In genomic region chr20:44725852-44726251, GRCh38 we compare ENCODE assay signal across 19 cellular contexts. TPM values are rescaled to one million over a fixed set of nuclear protein-coding genes. Genes with fewer than 3 reads are reported as not detected.
DNase-seq lines count a peak whose midpoint lies in the region; ATAC-seq, FAIRE-seq and TF ChIP-seq lines count a peak whose summit lies in the region.
"Had no signal": no experiment of that assay in that cellular context is flagged by ENCODE, and none has a peak within 500 bp of the region (broad histone marks: within the 10 kb centered on the region; RNA-seq: fewer than 3 reads in every experiment).

No MANE protein-coding gene starts in this region.

- H3K4ac ChIP-seq in IMR-90 (ENCODE audit: low read depth, low read length) (no peak overlapping the region), H1 (replicated peaks; ENCODE audit: insufficient read length, low read depth, low read length) (no peak overlapping the region)

- H4K91ac ChIP-seq in IMR-90 (ENCODE audit: insufficient read depth, low read depth, low read length) (no peak overlapping the region), H1 (replicated peaks; ENCODE audit: insufficient read length, low read length) (no peak overlapping the region)

- CTCF ChIA-PET in IMR-90 (lab: Yijun Ruan, JAX), result no interaction called here
- CTCF ChIA-PET in Panc1 (lab: Charles Lee), result no interaction called here
- CTCF ChIA-PET in H1 (lab: Charles Lee; ENCODE audit: partially characterized antibody), result interaction anchor here (9.7 to 20.4 kb wide), 4 partner anchors 9 to 42 kb away, joined by 83 to 180 read pairs (median 90); partner anchors contain the start of gene CCN5

- no peaks in the 10 kb centered on the region for H3K79me1 ChIP-seq in IMR-90 (ENCODE audit: low read depth in 1 of 2, low read length in 2 of 2)
- H3K79me1 ChIP-seq in H1 (ENCODE audit: low read depth, low read length), result no peaks in the 10 kb centered on the region

- H3K27me3 ChIP-seq in IMR-90 (ENCODE audit: control insufficient read depth, insufficient read depth, low read length), result no peaks in the 10 kb centered on the region; the same call in 1 of the 2 replicates
- H3K27me3 ChIP-seq in Panc1 (ENCODE audit: control insufficient read depth, insufficient read depth, low read length), result no peaks in the 10 kb centered on the region
- no peaks in the 10 kb centered on the region for H3K27me3 ChIP-seq in H1 (replicated peaks in 1 of 4; ENCODE audit: control insufficient read depth in 3 of 4, extremely low read depth in 1 of 4, insufficient read depth in 3 of 4, low read length in 3 of 4)
- H3K27me3 ChIP-seq in tibial artery, result no peaks in the 10 kb centered on the region
- no peaks in the 10 kb centered on the region for H3K27me3 ChIP-seq in esophagus squamous epithelium

- peak overlapping the region; percentile 66; the same call in 1 of the 2 replicates for H2AK5ac ChIP-seq in IMR-90 (ENCODE audit: low read depth, low read length)
- no peak overlapping the region for H2AK5ac ChIP-seq in H1 (ENCODE audit: low read depth, low read length)

- H3K4me2 ChIP-seq in IMR-90 (ENCODE audit: low read depth, low read length), result no peak overlapping the region
- H3K4me2 ChIP-seq in H1 (ENCODE audit: insufficient read depth in 1 of 2, low read depth in 2 of 2, low read length in 2 of 2), result no peak overlapping the region

- H3K14ac ChIP-seq in IMR-90 (replicated peaks; ENCODE audit: low read depth, low read length) (no peak overlapping the region), H1 (ENCODE audit: insufficient read length) (no peak overlapping the region)

- DNase-seq in IMR-90 (no peak), Panc1 (ENCODE audit: low read depth, low spot score) (no peak), H1 (ENCODE audit: low read depth in 1 of 2, low spot score in 2 of 2) (no peak), tibial artery (no peak), DMS 273 treated with DMSO at 0.1 percent for 48 hours (lab: John Stamatoyannopoulos, UW) (no peak), esophagus squamous epithelium (lab: John Stamatoyannopoulos, UW) (no peak)
- DNase-seq: AML-193; Caco-2; CD4-positive, alpha-beta T cell; DMS153; DMS79; GF-D8; GOT3; H9 had no signal

- H3K36me3 ChIP-seq in IMR-90 (ENCODE audit: control insufficient read depth, insufficient read depth, low read length) (no peaks in the 10 kb centered on the region), Panc1 (ENCODE audit: control insufficient read depth, insufficient read depth, low read length) (no peaks in the 10 kb centered on the region), H1 (ENCODE audit: control insufficient read depth in 2 of 4, insufficient read depth in 4 of 4, low read length in 3 of 4) (no peaks in the 10 kb centered on the region), tibial artery (peaks cover 0 to 57% (median 0%) of the 10 kb centered on the region in 3 donors), esophagus squamous epithelium (no peaks in the 10 kb centered on the region)

- H3K27ac ChIP-seq in IMR-90 (ENCODE audit: insufficient read depth, low read length) (no peak overlapping the region), Panc1 (ENCODE audit: low read length) (peak overlapping the region; percentile 99), H1 (ENCODE audit: low read depth, low read length) (no peak overlapping the region), tibial artery (peak overlapping the region; percentile 87 to 92), esophagus squamous epithelium (no peak overlapping the region)
- H3K27ac ChIP-seq: C4-2B had no signal

- H3K4me3 ChIP-seq in IMR-90 (ENCODE audit: insufficient read depth, low read depth, low read length) (no peak overlapping the region), Panc1 (ENCODE audit: low read depth in 2 of 2, low read length in 2 of 2) (no peak overlapping the region), H1 (ENCODE audit: extremely low read depth in 1 of 4, insufficient read depth in 2 of 4, low read depth in 3 of 4, low read length in 4 of 4) (no peak overlapping the region), tibial artery (no peak overlapping the region), esophagus squamous epithelium (no peak overlapping the region)

- H4K8ac ChIP-seq in IMR-90 (ENCODE audit: low read depth in 2 of 2, low read length in 2 of 2) (no peak overlapping the region), H1 (ENCODE audit: extremely low read depth, insufficient read depth, low read length) (no peak overlapping the region)

- H3K18ac ChIP-seq in IMR-90 (ENCODE audit: low read depth, low read length) (no peak overlapping the region), H1 (ENCODE audit: extremely low read depth, low read length) (no peak overlapping the region)

- TF ChIP-seq CTCF in IMR-90 (conservative IDR thresholded peaks at IDR 0.05; ENCODE audit: low read depth, low read length), result no peak
- no peak for TF ChIP-seq CTCF in Panc1 (IDR thresholded peaks at IDR 0.05)
- TF ChIP-seq CTCF in H1 (IDR thresholded peaks at IDR 0.05; ENCODE audit: control extremely low read depth in 1 of 3, insufficient read depth in 1 of 3, low read depth in 1 of 3, low read length in 3 of 3), result no peak
- TF ChIP-seq CTCF in tibial artery (IDR thresholded peaks at IDR 0.05), result no peak
- TF ChIP-seq CTCF in esophagus squamous epithelium (IDR thresholded peaks at IDR 0.05), result no peak

- TF ChIP-seq RAD21 in IMR-90 (IDR thresholded peaks at IDR 0.05; ENCODE audit: low read length) (no peak), H1 (IDR thresholded peaks at IDR 0.05 in 1 of 2, conservative IDR thresholded peaks at IDR 0.05 in 1 of 2; ENCODE audit: low read depth in 2 of 2, low read length in 2 of 2) (no peak)

- H2BK20ac ChIP-seq in IMR-90 (ENCODE audit: low read depth, low read length) (no peak overlapping the region), H1 (ENCODE audit: low read length) (no peak overlapping the region)

- H2AFZ ChIP-seq in IMR-90 (replicated peaks; ENCODE audit: low read length, poor library complexity) (no peak overlapping the region), H1 (ENCODE audit: low read length) (no peak overlapping the region)

- peaks cover 14% of the 10 kb centered on the region for H3K4me1 ChIP-seq in IMR-90 (ENCODE audit: control insufficient read depth, insufficient read depth, low read length)
- peaks cover 55% of the 10 kb centered on the region for H3K4me1 ChIP-seq in Panc1 (ENCODE audit: control insufficient read depth, insufficient read depth, low read length)
- H3K4me1 ChIP-seq in H1 (replicated peaks in 1 of 4; ENCODE audit: control insufficient read depth in 3 of 4, insufficient read depth in 4 of 4, low read length in 3 of 4), result peaks cover 7 to 16% (median 14%) of the 10 kb centered on the region in 4 experiments
- peaks cover 0 to 88% (median 36%) of the 10 kb centered on the region in 4 donors for H3K4me1 ChIP-seq in tibial artery
- H3K4me1 ChIP-seq in esophagus squamous epithelium, result peaks cover 6 to 34% (median 12%) of the 10 kb centered on the region in 3 donors

- H2BK120ac ChIP-seq in IMR-90 (ENCODE audit: low read depth, low read length) (no peak overlapping the region), H1 (replicated peaks; ENCODE audit: low read depth, low read length) (no peak overlapping the region)

- H3K23me2 ChIP-seq in H1 (ENCODE audit: low read depth, low read length), result no peaks in the 10 kb centered on the region

- H2BK15ac ChIP-seq in IMR-90 (ENCODE audit: low read depth, low read length) (no peak overlapping the region), H1 (ENCODE audit: low read length) (no peak overlapping the region)

- WGBS in IMR-90 (ENCODE audit: extremely low coverage in 2 of 2, insufficient read length in 1 of 2), 2 experiments, result no CpG with 5 or more reads among the region's 5 CpGs
- WGBS in H1 (ENCODE audit: extremely low coverage in 1 of 2, insufficient coverage in 1 of 2, insufficient read length in 1 of 2, insufficient replicate concordance in 2 of 2, low coverage in 1 of 2, low lambda C conversion rate in 2 of 2, missing lambda C conversion rate in 1 of 2), 2 experiments, result 78% methylated on average over 5 of the region's 5 CpGs; no CpG with 5 or more reads in 1 of the 2 experiments
- 66 to 68% methylated on average over 5 of the region's 5 CpGs for WGBS in esophagus squamous epithelium, 2 donors

- H3K56ac ChIP-seq in IMR-90 (ENCODE audit: extremely low read depth, insufficient read depth, low read length) (no peak overlapping the region), H1 (replicated peaks; ENCODE audit: insufficient read length, low read depth, low read length) (no peak overlapping the region)

- H4K20me1 ChIP-seq in IMR-90 (ENCODE audit: insufficient read depth, low read length) (no peaks in the 10 kb centered on the region; the same call in 1 of the 2 replicates), H1 (replicated peaks in 1 of 2; ENCODE audit: control insufficient read depth in 1 of 2, insufficient read depth in 2 of 2, low read length in 2 of 2) (no peaks in the 10 kb centered on the region)

- H3K9me1 ChIP-seq in IMR-90 (ENCODE audit: insufficient read depth, low read length), result no peaks in the 10 kb centered on the region

- ATAC-seq in IMR-90 (ENCODE audit: low read depth) (no peak), Panc1 (no peak), GM21367 (IDR thresholded peaks at IDR 0.05; ENCODE audit: unreplicated experiment) (no peak)

- H3K9ac ChIP-seq in IMR-90 (ENCODE audit: low read depth, low read length), result no peak overlapping the region
- H3K9ac ChIP-seq in H1 (replicated peaks in 1 of 4; ENCODE audit: extremely low read depth in 1 of 4, low read depth in 3 of 4, low read length in 3 of 4), result no peak overlapping the region

- TF ChIP-seq EP300 in H1 (IDR thresholded peaks at IDR 0.05; ENCODE audit: borderline replicate concordance in 1 of 2, low read depth in 2 of 2, low read length in 2 of 2), result no peak

- H3K79me2 ChIP-seq in H1 (ENCODE audit: control insufficient read depth in 1 of 2, insufficient read depth in 2 of 2, low read length in 2 of 2), result no peaks in the 10 kb centered on the region

- POLR2A ChIA-PET in IMR-90 (lab: Charles Lee; ENCODE audit: unreplicated experiment) (no interaction called here), Panc1 (lab: Charles Lee) (no interaction called here), H1 (lab: Charles Lee; ENCODE audit: partially characterized antibody) (no interaction called here)

- no peaks in the 10 kb centered on the region for H3K9me3 ChIP-seq in IMR-90 (ENCODE audit: control insufficient read depth, insufficient read depth, low read length)
- no peaks in the 10 kb centered on the region for H3K9me3 ChIP-seq in Panc1 (ENCODE audit: control insufficient read depth, insufficient read depth, low read depth, low read length)
- no peaks in the 10 kb centered on the region for H3K9me3 ChIP-seq in H1 (ENCODE audit: insufficient read depth in 2 of 2, low read depth in 1 of 2, low read length in 1 of 2)
- H3K9me3 ChIP-seq in tibial artery, result no peaks in the 10 kb centered on the region
- no peaks in the 10 kb centered on the region for H3K9me3 ChIP-seq in esophagus squamous epithelium
- H3K9me3 ChIP-seq: Caco-2 had no signal

- FAIRE-seq in H1 (lab: Jason Lieb, UNC), result no peak
- FAIRE-seq: A204.1, D721Med had no signal

- H4K5ac ChIP-seq in IMR-90 (ENCODE audit: low read depth, low read length) (no peak overlapping the region), H1 (ENCODE audit: insufficient read length, low read depth, low read length) (no peak overlapping the region)

- H3K23ac ChIP-seq in IMR-90 (ENCODE audit: low read depth, low read length), result no peak overlapping the region
- H3K23ac ChIP-seq in H1 (ENCODE audit: insufficient read length), result no peak overlapping the region

- no peak overlapping the region for H2AK9ac ChIP-seq in IMR-90 (replicated peaks; ENCODE audit: low read depth, low read length, poor library complexity)

- no peak overlapping the region for H2BK5ac ChIP-seq in IMR-90 (ENCODE audit: low read depth, low read length, poor library complexity, severe bottlenecking)
- no peak overlapping the region for H2BK5ac ChIP-seq in H1 (ENCODE audit: low read depth, low read length)

- no peak for TF ChIP-seq POLR2A in IMR-90 (IDR thresholded peaks at IDR 0.05; ENCODE audit: low read depth, low read length)
- no peak for TF ChIP-seq POLR2A in H1 (IDR thresholded peaks at IDR 0.05; ENCODE audit: control extremely low read depth in 1 of 2, low read depth in 2 of 2, low read length in 2 of 2)
- no peak for TF ChIP-seq POLR2A in esophagus squamous epithelium (IDR thresholded peaks at IDR 0.05)

- H2BK12ac ChIP-seq in H1 (ENCODE audit: low read depth, low read length), result no peak overlapping the region

- dilution Hi-C loops in IMR-90 (cut with HindIII; ENCODE audit: low sequenced_read_pairs, unreplicated experiment), result no loop called here

- intact Hi-C loops in IMR-90 (cut with micrococcal nuclease) (no loop called here), Panc1 (cut with micrococcal nuclease; ENCODE audit: unreplicated experiment) (no loop called here), tibial artery (cut with DNase I; ENCODE audit: low total_unique reads) (no loop called here), esophagus squamous epithelium (cut with DNase I) (no loop called here)

- in situ Hi-C loops in IMR-90 (cut with MboI; ENCODE audit: low sequenced_read_pairs), result no loop called here
- in situ Hi-C loops in Panc1 (cut with HindIII; ENCODE audit: low pct_unique_long_range_greater_than_20kb, low sequenced_read_pairs), result no loop called here

- no TSS peak for BruUV-seq in IMR-90 (replicated peaks; lab: Mats Ljungman, UMichigan)
- BruUV-seq in Panc1 (replicated peaks; lab: Mats Ljungman, UMichigan), result no TSS peak

RNA-seq across cellular contexts. Expression of gene CCN5, which starts 10.7 kb away (rescaled TPM):
- total RNA-seq in IMR-90 (2012; rRNA removed) (not detected in 2 replicates), Panc1 (2021; ENCODE audit: unreplicated experiment) (15.2 TPM), esophagus squamous epithelium (10 to 100 TPM in 3 of 4 donors, 1 to 10 TPM in 1; 6.7 to 83.9 (median 31.0) TPM)
- polyA plus RNA-seq in IMR-90 (2012; rRNA removed) (not detected in 2 replicates), H1 (2011; rRNA removed) (not detected in 2 replicates)
- polyA plus RNA-seq in IMR-90 (2012; cell fraction: cytosol; rRNA removed), result 0.12 TPM in 1 of 2 replicates, not detected in the other
- 0.02 and 0.13 TPM in 2 replicates for polyA plus RNA-seq in IMR-90 (2012; cell fraction: nucleus; rRNA removed; ENCODE audit: low replicate concordance)
- 32.0 TPM for polyA plus RNA-seq in Panc1 (2012; ENCODE audit: insufficient read length)
- not detected in 2 replicates for total RNA-seq in H1 (2021; fragmentation: NEBNext Ultra II Directional; extraction: Animal tissue kit (Norgen Biotek cat#: 25700))
- polyA plus RNA-seq in H1 (2011; cell fraction: cytosol; rRNA removed), result not detected
- polyA plus RNA-seq in H1 (2011; cell fraction: nucleus; rRNA removed), result not detected
- polyA plus RNA-seq in H1 (2012, experiment 1 of 2), result 0.07 TPM in 1 of 4 replicates, not detected in the others
- 0.10 TPM for polyA plus RNA-seq in H1 (2012, experiment 2 of 2)
- not detected for polyA plus RNA-seq in H1 (2013, experiment 1 of 2)
- polyA plus RNA-seq in H1 (2013, experiment 2 of 2), result not detected
- not detected in 2 replicates for polyA minus RNA-seq in H1 (2011; rRNA and poly(A)+ RNA removed)
- 6.5 TPM for polyA minus RNA-seq in H1 (2011; cell fraction: cytosol; rRNA and poly(A)+ RNA removed)
- polyA minus RNA-seq in H1 (2011; cell fraction: nucleus; rRNA and poly(A)+ RNA removed), result 2.2 TPM
- total RNA-seq: Caco-2; CD4-positive, alpha-beta T cell; Daoy; H9 had no signal

RNA-seq across cellular contexts. Expression of gene KCNK15, which starts 19.8 kb away (rescaled TPM):
- not detected in 2 replicates for total RNA-seq in IMR-90 (2012; rRNA removed)
- polyA plus RNA-seq in IMR-90 (2012; rRNA removed), result not detected in 2 replicates
- polyA plus RNA-seq in IMR-90 (2012; cell fraction: cytosol; rRNA removed), result not detected in 2 replicates
- not detected in 2 replicates for polyA plus RNA-seq in IMR-90 (2012; cell fraction: nucleus; rRNA removed; ENCODE audit: low replicate concordance)
- 7.4 TPM for total RNA-seq in Panc1 (2021; ENCODE audit: unreplicated experiment)
- polyA plus RNA-seq in Panc1 (2012; ENCODE audit: insufficient read length), result 13.2 TPM
- 0.24 and 0.33 TPM in 2 replicates for total RNA-seq in H1 (2021; fragmentation: NEBNext Ultra II Directional; extraction: Animal tissue kit (Norgen Biotek cat#: 25700))
- polyA plus RNA-seq in H1 (2011; rRNA removed), result 0.33 and 0.74 TPM in 2 replicates
- polyA plus RNA-seq in H1 (2011; cell fraction: cytosol; rRNA removed), result 0.30 TPM
- 0.54 TPM for polyA plus RNA-seq in H1 (2011; cell fraction: nucleus; rRNA removed)
- polyA plus RNA-seq in H1 (2012, experiment 1 of 2), result 0.17 to 0.52 TPM (median 0.37 TPM) in 4 replicates
- 0.22 TPM for polyA plus RNA-seq in H1 (2012, experiment 2 of 2)
- polyA plus RNA-seq in H1 (2013, experiment 1 of 2), result 0.26 TPM
- polyA plus RNA-seq in H1 (2013, experiment 2 of 2), result 0.26 TPM
- 0.17 and 0.79 TPM in 2 replicates for polyA minus RNA-seq in H1 (2011; rRNA and poly(A)+ RNA removed)
- 0.66 TPM for polyA minus RNA-seq in H1 (2011; cell fraction: cytosol; rRNA and poly(A)+ RNA removed)
- 2.1 TPM for polyA minus RNA-seq in H1 (2011; cell fraction: nucleus; rRNA and poly(A)+ RNA removed)
- 1 to 10 TPM in 1 of 4 donors, under 1 TPM in 2, not detected in 1; 0.13 to 2.5 (median 0.23) TPM for total RNA-seq in esophagus squamous epithelium
- total RNA-seq: CD4-positive, alpha-beta T cell; Daoy had no signal

Comparison
In these comparisons a context has a peak if more than half of its experiments do, and no peak if none do; other contexts are left out.
1. H3K27ac ChIP-seq: peak in Panc1 (single experiment) and tibial artery (2 of 2); none in IMR-90 (single experiment), H1 (single experiment) and esophagus squamous epithelium (0 of 4).